In the genomic region with DNA sequence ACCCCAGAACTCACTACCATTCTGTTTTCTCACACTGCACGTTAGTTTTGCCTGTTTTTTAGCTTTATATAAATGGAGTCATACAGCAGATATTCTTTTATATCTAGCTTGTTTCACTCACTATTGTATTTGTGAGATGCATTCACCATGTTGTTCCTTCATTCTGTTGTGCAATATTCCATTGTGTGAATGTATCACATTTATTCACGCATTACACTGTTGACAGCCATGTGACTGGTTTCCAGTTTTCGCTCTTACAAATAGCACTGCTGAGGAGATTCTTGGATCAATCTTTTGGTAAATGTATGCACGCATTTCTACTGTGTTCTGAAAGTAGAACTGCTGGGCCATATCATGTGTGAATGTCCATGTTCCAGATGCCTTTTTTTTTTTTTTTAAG, we compare ENCODE assay signal across 28 cellular contexts.
"Had no signal": no experiment of that assay in that cellular context is flagged by ENCODE, and none has a peak within 500 bp of the region (broad histone marks: within the 10 kb centered on the region; RNA-seq: fewer than 3 reads in every experiment).

No MANE protein-coding gene starts in this region.

- H3K4me3 ChIP-seq: breast epithelium, coronary artery, gastroesophageal sphincter, hepatocyte, ovary, psoas muscle, stomach, suprapubic skin, tibial nerve had no signal

- H3K27me3 ChIP-seq: breast epithelium, gastroesophageal sphincter, hepatocyte, ovary, stomach, suprapubic skin, tibial nerve had no signal

- H3K27ac ChIP-seq: breast epithelium, coronary artery, gastroesophageal sphincter, hepatocyte, neutrophil, ovary, psoas muscle, stomach, suprapubic skin had no signal

- H3K9me3 ChIP-seq: breast epithelium, gastroesophageal sphincter, neutrophil, ovary, psoas muscle, stomach, suprapubic skin, tibial nerve had no signal

- DNase-seq: activated CD4-positive, alpha-beta T cell treated with anti-CD3 and anti-CD28 coated beads for 1 hour; activated CD4-positive, alpha-beta T cell treated with anti-CD3 and anti-CD28 coated beads, Interleukin-2, amount 10 ng/mL, durations not matched to agents 7 days and 5 days; activated CD8-positive, alpha-beta T cell treated with anti-CD3 and anti-CD28 coated beads for 36 hours; activated gamma-delta T cell treated with Interleukin-2 at 50 U/mL for 16 hours; activated naive CD4-positive, alpha-beta T cell treated with anti-CD3 and anti-CD28 coated beads, Interleukin-2, amount 50 U/mL, for 16 hours; activated T-cell treated with anti-CD3 and anti-CD28 coated beads, Interleukin-2, amount 50 U/mL, for 4 hours; amniotic stem cell; cerebellar nuclear complex; effector memory CD8-positive, alpha-beta T cell; erythroblast; islet precursor cell; left cardiac atrium; nephron progenitor cell; ovary; psoas muscle; stimulated activated CD4-positive, alpha-beta T cell treated with anti-CD3 and anti-CD28 coated beads, Interleukin-15, amount 100 ng/mL, for 24 hours; stimulated activated CD4-positive, alpha-beta T cell treated with anti-CD3 and anti-CD28 coated beads, Interleukin-2, amount 100 ng/mL, for 24 hours; stimulated activated naive B cell treated with anti-CD40 and anti-IgM and Interleukin-4, amounts not matched to agents 10 μg/mL and 1 μg/mL and 100 μg/mL, for 72 hours; stomach; T-helper 2 cell had no signal

- ATAC-seq: activated CD8-positive, alpha-beta T cell treated with anti-CD3 and anti-CD28 coated beads for 36 hours; activated T-cell treated with anti-CD3 and anti-CD28 coated beads, Interleukin-2, amount 50 U/mL, for 4 hours; activated T-helper 17 cell treated with anti-CD3 and anti-CD28 coated beads, Interleukin-2, amount 50 U/mL, for 72 hours; effector memory CD8-positive, alpha-beta T cell; gastroesophageal sphincter; psoas muscle had no signal

- H3K4me1 ChIP-seq: breast epithelium, gastroesophageal sphincter, psoas muscle, suprapubic skin had no signal

- H3K36me3 ChIP-seq: breast epithelium, gastroesophageal sphincter, neutrophil, ovary, stomach, suprapubic skin, tibial nerve had no signal
